In genomic region chrX:1380672-1381233, GRCh38 we compare ENCODE assay signal across 13 cellular contexts. TPM values are rescaled to one million over a fixed set of nuclear protein-coding genes. Genes with fewer than 3 reads are reported as not detected.
A peak's percentile ranks its signal among the peaks of the same experiment; 100 is the strongest.
DNase-seq lines count a peak whose midpoint lies in the region; ATAC-seq lines count a peak whose summit lies in the region.
"Had no signal": no experiment of that assay in that cellular context is flagged by ENCODE, and none has a peak within 500 bp of the region (broad histone marks: within the 10 kb centered on the region; RNA-seq: fewer than 3 reads in every experiment).

No MANE protein-coding gene starts in this region.

- H3K36me3 Mint-ChIP-seq in activated naive CD8-positive, alpha-beta T cell treated with anti-CD3 and anti-CD28 coated beads for 36 hours, result peaks cover 34% of the 10 kb centered on the region
- peaks cover 19% of the 10 kb centered on the region for H3K36me3 Mint-ChIP-seq in activated naive CD8-positive, alpha-beta T cell treated with anti-CD3 and anti-CD28 coated beads, Interleukin-2, amount 50 U/mL, for 24 hours (ENCODE audit: low read depth)

- H3K27me3 Mint-ChIP-seq in activated naive CD8-positive, alpha-beta T cell treated with anti-CD3 and anti-CD28 coated beads for 36 hours, result peaks cover 4% of the 10 kb centered on the region
- H3K27me3 Mint-ChIP-seq in activated naive CD8-positive, alpha-beta T cell treated with anti-CD3 and anti-CD28 coated beads, Interleukin-2, amount 50 U/mL, for 24 hours, result no peaks in the 10 kb centered on the region
- H3K27me3 Mint-ChIP-seq in stimulated activated naive CD8-positive, alpha-beta T cell treated with anti-CD3 and anti-CD28 coated beads, Interleukin-15, amount 100 ng/mL, for 72 hours, result no peaks in the 10 kb centered on the region

- H3K4me3 Mint-ChIP-seq in activated naive CD8-positive, alpha-beta T cell treated with anti-CD3 and anti-CD28 coated beads for 36 hours, result no peak overlapping the region
- no peak overlapping the region for H3K4me3 Mint-ChIP-seq in activated naive CD8-positive, alpha-beta T cell treated with anti-CD3 and anti-CD28 coated beads, Interleukin-2, amount 50 U/mL, for 24 hours
- H3K4me3 Mint-ChIP-seq in stimulated activated naive CD8-positive, alpha-beta T cell treated with anti-CD3 and anti-CD28 coated beads, Interleukin-15, amount 100 ng/mL, for 72 hours, result no peak overlapping the region
- H3K4me3 Mint-ChIP-seq: mesothelial cell of epicardium had no signal

- peak overlapping the region; percentile 48 for H3K27ac Mint-ChIP-seq in activated naive CD8-positive, alpha-beta T cell treated with anti-CD3 and anti-CD28 coated beads for 36 hours
- no peak overlapping the region for H3K27ac Mint-ChIP-seq in activated naive CD8-positive, alpha-beta T cell treated with anti-CD3 and anti-CD28 coated beads, Interleukin-2, amount 50 U/mL, for 24 hours
- peak overlapping the region in 1 of 2 donors; percentile 27 for H3K27ac Mint-ChIP-seq in stimulated activated naive CD8-positive, alpha-beta T cell treated with anti-CD3 and anti-CD28 coated beads, Interleukin-15, amount 100 ng/mL, for 72 hours

- H3K9me3 Mint-ChIP-seq in activated naive CD8-positive, alpha-beta T cell treated with anti-CD3 and anti-CD28 coated beads for 36 hours, result no peaks in the 10 kb centered on the region
- no peaks in the 10 kb centered on the region for H3K9me3 Mint-ChIP-seq in activated naive CD8-positive, alpha-beta T cell treated with anti-CD3 and anti-CD28 coated beads, Interleukin-2, amount 50 U/mL, for 24 hours
- H3K9me3 Mint-ChIP-seq in stimulated activated naive CD8-positive, alpha-beta T cell treated with anti-CD3 and anti-CD28 coated beads, Interleukin-15, amount 100 ng/mL, for 72 hours, result no peaks in the 10 kb centered on the region
- H3K9me3 Mint-ChIP-seq: mesothelial cell of epicardium had no signal

- no peak for DNase-seq in activated naive CD8-positive, alpha-beta T cell treated with anti-CD3 and anti-CD28 coated beads for 36 hours
- DNase-seq in activated naive CD8-positive, alpha-beta T cell treated with anti-CD3 and anti-CD28 coated beads, Interleukin-2, amount 50 U/mL, for 24 hours, result no peak
- DNase-seq in M059J (ENCODE audit: low read depth) (peak; percentile 22), iPS-NIHi7 (ENCODE audit: extremely low spot score) (peak; percentile 14), superior temporal gyrus (ENCODE audit: extremely low spot score) (no peak)
- peak in 1 of 2 donors; percentile 18 for DNase-seq in stimulated activated naive CD8-positive, alpha-beta T cell treated with anti-CD3 and anti-CD28 coated beads, Interleukin-15, amount 100 ng/mL, for 72 hours
- DNase-seq: activated CD4-positive, CD25-positive, alpha-beta regulatory T cell; effector CD4-positive, alpha-beta T cell; NCI-H1930 had no signal

- no peak for ATAC-seq in activated naive CD8-positive, alpha-beta T cell treated with anti-CD3 and anti-CD28 coated beads, Interleukin-2, amount 50 U/mL, for 24 hours
- peak; percentile 41 for ATAC-seq in stimulated activated naive CD8-positive, alpha-beta T cell treated with anti-CD3 and anti-CD28 coated beads, Interleukin-15, amount 100 ng/mL, for 72 hours
- ATAC-seq in GM19452 (IDR thresholded peaks at IDR 0.05; ENCODE audit: unreplicated experiment) (no peak), GM18858 (IDR thresholded peaks at IDR 0.05; ENCODE audit: unreplicated experiment) (no peak)
- ATAC-seq: Panc1 had no signal

- H3K4me1 Mint-ChIP-seq in activated naive CD8-positive, alpha-beta T cell treated with anti-CD3 and anti-CD28 coated beads for 36 hours, result peaks cover 11% of the 10 kb centered on the region
- H3K4me1 Mint-ChIP-seq in activated naive CD8-positive, alpha-beta T cell treated with anti-CD3 and anti-CD28 coated beads, Interleukin-2, amount 50 U/mL, for 24 hours, result peaks cover 4% of the 10 kb centered on the region
- H3K4me1 Mint-ChIP-seq in stimulated activated naive CD8-positive, alpha-beta T cell treated with anti-CD3 and anti-CD28 coated beads, Interleukin-15, amount 100 ng/mL, for 72 hours, result peaks cover 6% of the 10 kb centered on the region
- H3K4me1 Mint-ChIP-seq: mesothelial cell of epicardium had no signal

RNA-seq across cellular contexts. Expression of gene SLC25A6, which starts 11.2 kb away (rescaled TPM):
- 100 to 1,000 TPM; 358 to 372 TPM for total RNA-seq in activated naive CD8-positive, alpha-beta T cell treated with anti-CD3 and anti-CD28 coated beads for 36 hours
- total RNA-seq in M059J (2014; rRNA removed; shearing (Covaris generic)), result 113 and 125 TPM in 2 replicates

RNA-seq across cellular contexts. Expression of gene IL3RA, which starts 44.2 kb away (rescaled TPM):
- total RNA-seq in activated naive CD8-positive, alpha-beta T cell treated with anti-CD3 and anti-CD28 coated beads for 36 hours, result under 1 TPM in 1 of 2 experiments, not detected in 1; 0.29 TPM
- total RNA-seq in M059J (2014; rRNA removed; shearing (Covaris generic)), result not detected in 2 replicates

Comparison
In these comparisons a context has a peak if more than half of its experiments do, and no peak if none do; other contexts are left out.
1. DNase-seq: peak in M059J (single experiment) and iPS-NIHi7 (single experiment); none in activated naive CD8-positive, alpha-beta T cell treated with anti-CD3 and anti-CD28 coated beads for 36 hours (single experiment), activated naive CD8-positive, alpha-beta T cell treated with anti-CD3 and anti-CD28 coated beads, Interleukin-2, amount 50 U/mL, for 24 hours (single experiment) and superior temporal gyrus (single experiment).